ENCODE assay signal across 13 cellular contexts in the genomic region with DNA sequence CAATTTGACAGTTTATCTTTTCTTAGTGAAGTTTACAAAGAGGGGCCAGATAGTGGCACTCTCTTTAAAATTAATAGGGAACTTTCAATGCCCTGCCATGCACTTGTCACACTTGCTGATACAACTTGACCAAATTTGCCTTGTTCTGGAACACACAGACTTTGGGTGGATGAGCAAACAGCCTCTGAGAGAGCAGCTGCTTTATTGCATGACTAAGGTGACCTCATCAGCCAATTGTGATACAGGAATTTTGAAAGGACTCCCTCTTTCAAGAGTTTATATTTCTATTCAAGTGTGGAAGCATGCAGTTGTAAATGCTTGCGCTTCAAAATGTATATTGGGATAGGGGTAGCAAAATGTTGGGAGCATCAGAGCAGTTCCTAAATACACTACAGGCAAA. TPM values are rescaled to one million over a fixed set of nuclear protein-coding genes. Genes with fewer than 3 reads are reported as not detected.
DNase-seq lines count a peak whose midpoint lies in the region; ATAC-seq and TF ChIP-seq lines count a peak whose summit lies in the region.
"Had no signal": no experiment of that assay in that cellular context is flagged by ENCODE, and none has a peak within 500 bp of the region (broad histone marks: within the 10 kb centered on the region; RNA-seq: fewer than 3 reads in every experiment).

No MANE protein-coding gene starts in this region.

- no peak for ATAC-seq in activated T-cell treated with anti-CD3 and anti-CD28 coated beads, Interleukin-2, amount 50 U/mL, for 72 hours (replicated peaks in 1 of 2)
- peak; percentile 73 for ATAC-seq in gastroesophageal sphincter
- ATAC-seq in upper lobe of right lung = peak; percentile 32
- ATAC-seq in HG03159 (IDR thresholded peaks at IDR 0.05; ENCODE audit: unreplicated experiment) = no peak

- H2AFZ ChIP-seq in SK-N-SH (ENCODE audit: low read depth) = peak overlapping the region; percentile 30

- TF ChIP-seq EP300 in SK-N-SH (IDR thresholded peaks at IDR 0.05; ENCODE audit: borderline replicate concordance in 1 of 2, low read depth in 1 of 2, low read length in 1 of 2) (no peak), gastroesophageal sphincter (IDR thresholded peaks at IDR 0.05) (no peak)

- H3K27ac Mint-ChIP-seq in activated T-cell treated with anti-CD3 and anti-CD28 coated beads, Interleukin-2, amount 50 U/mL, for 72 hours = peak overlapping the region; percentile 50

- no peaks in the 10 kb centered on the region for H3K9me3 ChIP-seq in SK-N-SH
- peaks cover 0 to 16% (median 0%) of the 10 kb centered on the region in 3 donors for H3K9me3 ChIP-seq in gastroesophageal sphincter
- H3K9me3 ChIP-seq in upper lobe of right lung = no peaks in the 10 kb centered on the region

- no peak overlapping the region for H3K9ac ChIP-seq in SK-N-SH

- H3K36me3 Mint-ChIP-seq in activated T-cell treated with anti-CD3 and anti-CD28 coated beads, Interleukin-2, amount 50 U/mL, for 72 hours (ENCODE audit: insufficient read depth in 2 of 2) = peaks cover 16 to 24% of the 10 kb centered on the region in 2 donors

- POLR2A ChIA-PET in SK-N-SH (lab: Yijun Ruan, JAX) = no interaction called here

- DNase-seq in activated T-cell treated with anti-CD3 and anti-CD28 coated beads, Interleukin-2, amount 50 U/mL, for 72 hours = no peak
- DNase-seq in activated T-cell treated with anti-CD3 and anti-CD28 coated beads for 4 hours (no peak), SK-N-SH (no peak), upper lobe of right lung (no peak), occipital lobe (lab: John Stamatoyannopoulos, UW) (no peak), SW480 (ENCODE audit: low spot score) (no peak)
- DNase-seq: NCI-H1092 treated with DMSO at 0.1 percent for 48 hours, T1000 had no signal

- TF ChIP-seq RAD21 in SK-N-SH (IDR thresholded peaks at IDR 0.05; ENCODE audit: low read length) = no peak

- no peak for TF ChIP-seq CTCF in SK-N-SH (IDR thresholded peaks at IDR 0.05)
- TF ChIP-seq CTCF in gastroesophageal sphincter (IDR thresholded peaks at IDR 0.05) = no peak
- TF ChIP-seq CTCF in upper lobe of right lung (IDR thresholded peaks at IDR 0.05) = no peak

- H3K79me2 ChIP-seq in SK-N-SH (ENCODE audit: insufficient read depth) = no peaks in the 10 kb centered on the region

- H3K36me3 ChIP-seq in SK-N-SH (replicated peaks in 1 of 2; ENCODE audit: control insufficient read depth in 1 of 2, insufficient read depth in 2 of 2, low read length in 1 of 2) (no peaks in the 10 kb centered on the region), gastroesophageal sphincter (no peaks in the 10 kb centered on the region), upper lobe of right lung (no peaks in the 10 kb centered on the region)
- H3K36me3 ChIP-seq: suprapubic skin had no signal

- no peak overlapping the region for H3K4me3 ChIP-seq in SK-N-SH (ENCODE audit: low read depth in 2 of 2, low read length in 1 of 2)
- no peak overlapping the region for H3K4me3 ChIP-seq in gastroesophageal sphincter
- H3K4me3 ChIP-seq in upper lobe of right lung = no peak overlapping the region
- H3K4me3 ChIP-seq: suprapubic skin had no signal

- H3K27ac ChIP-seq in SK-N-SH (ENCODE audit: low read depth in 2 of 2, low read length in 1 of 2) = peak overlapping the region; percentile 1 to 39; a peak in 3 of 4 replicates
- H3K27ac ChIP-seq in gastroesophageal sphincter = peak overlapping the region in 3 of 4 donors; percentile 45 to 55 (median 45)
- no peak overlapping the region for H3K27ac ChIP-seq in upper lobe of right lung
- H3K27ac ChIP-seq: HL-60, suprapubic skin had no signal

- TF ChIP-seq POLR2A in gastroesophageal sphincter (IDR thresholded peaks at IDR 0.05) = no peak

- H3K4me1 ChIP-seq in SK-N-SH (ENCODE audit: control insufficient read depth in 1 of 2, insufficient read depth in 2 of 2, low read depth in 1 of 2, low read length in 1 of 2) (peaks cover 3 to 18% of the 10 kb centered on the region in 2 experiments; a peak in 2 of 4 replicates), gastroesophageal sphincter (peaks cover 0 to 40% (median 8%) of the 10 kb centered on the region in 3 donors), upper lobe of right lung (peaks cover 4% of the 10 kb centered on the region)
- H3K4me1 ChIP-seq: suprapubic skin had no signal

- no peaks in the 10 kb centered on the region for H3K27me3 ChIP-seq in SK-N-SH (ENCODE audit: insufficient read depth)
- no peaks in the 10 kb centered on the region for H3K27me3 ChIP-seq in gastroesophageal sphincter
- no peaks in the 10 kb centered on the region for H3K27me3 ChIP-seq in upper lobe of right lung
- H3K27me3 ChIP-seq: suprapubic skin had no signal

- 92% methylated on average over 1 of the region's 1 CpG for WGBS in SK-N-SH (ENCODE audit: low lambda C conversion rate)
- WGBS in gastroesophageal sphincter (ENCODE audit: low coverage in 1 of 2), 2 donors = 84 to 88% methylated on average over 1 of the region's 1 CpG

- intact Hi-C loops in upper lobe of right lung (cut with DNase I) = no loop called here

- H3F3A ChIP-seq in SK-N-SH (replicated peaks; ENCODE audit: insufficient read depth) = peaks cover 4% of the 10 kb centered on the region

- H3K27me3 Mint-ChIP-seq in activated T-cell treated with anti-CD3 and anti-CD28 coated beads, Interleukin-2, amount 50 U/mL, for 72 hours (ENCODE audit: low read depth) = no peaks in the 10 kb centered on the region

- CTCF ChIA-PET in SK-N-SH (lab: Yijun Ruan, JAX) = interaction anchor here (1.6 kb wide), 1 partner anchor 96 kb away, joined by 3 read pairs; no protein-coding TSS in a partner anchor

- peaks cover 0 to 10% of the 10 kb centered on the region in 2 donors for H3K9me3 Mint-ChIP-seq in activated T-cell treated with anti-CD3 and anti-CD28 coated beads, Interleukin-2, amount 50 U/mL, for 72 hours

- no peak overlapping the region for H3K4me2 ChIP-seq in SK-N-SH

- peak overlapping the region in 1 of 2 donors; percentile 41 for H3K4me3 Mint-ChIP-seq in activated T-cell treated with anti-CD3 and anti-CD28 coated beads, Interleukin-2, amount 50 U/mL, for 72 hours

- H4K20me1 ChIP-seq in SK-N-SH (ENCODE audit: insufficient read depth) = no peaks in the 10 kb centered on the region

- H3K4me1 Mint-ChIP-seq in activated T-cell treated with anti-CD3 and anti-CD28 coated beads, Interleukin-2, amount 50 U/mL, for 72 hours (ENCODE audit: low read depth) = peaks cover 65% of the 10 kb centered on the region

- H3K9me2 ChIP-seq in SK-N-SH = no peaks in the 10 kb centered on the region

TF ChIP-seq in SK-N-SH, 30 proteins besides CTCF, POLR2A, EP300 and RAD21:
- TF ChIP-seq NFIC (IDR thresholded peaks at IDR 0.05; ENCODE audit: borderline replicate concordance) = no peak
- TF ChIP-seq FOSL2 (IDR thresholded peaks at IDR 0.05; ENCODE audit: borderline replicate concordance, low read depth) = peak; percentile 8; the same call in 1 of the 2 replicates

RNA-seq across cellular contexts. Expression of a gene that starts 2.1 kb away (rescaled TPM):
- 10 to 100 TPM; 25.8 to 30.7 TPM for total RNA-seq in activated T-cell treated with anti-CD3 and anti-CD28 coated beads, Interleukin-2, amount 50 U/mL, for 72 hours
- 0.05 and 0.12 TPM in 2 replicates for polyA plus RNA-seq in SK-N-SH (2012; rRNA removed)
- polyA plus RNA-seq in SK-N-SH (2012; cell fraction: cytosol; rRNA removed) = 0.07 and 0.18 TPM in 2 replicates
- 0.11 and 0.24 TPM in 2 replicates for polyA plus RNA-seq in SK-N-SH (2012; cell fraction: nucleus; rRNA removed)
- total RNA-seq in gastroesophageal sphincter (10 to 100 TPM in 2 of 4 donors, 1 to 10 TPM in 2; 5.6 to 18.0 (median 12.8) TPM), upper lobe of right lung (27.8 TPM), occipital lobe (18.1 TPM)
- polyA plus RNA-seq: AG04450 had no signal

Comparison
In these comparisons a context has a peak if more than half of its experiments do, and no peak if none do; other contexts are left out.
1. ATAC-seq: peak in gastroesophageal sphincter (single experiment) and upper lobe of right lung (single experiment); none in activated T-cell treated with anti-CD3 and anti-CD28 coated beads, Interleukin-2, amount 50 U/mL, for 72 hours (0 of 2) and HG03159 (single experiment).